In the genomic region with DNA sequence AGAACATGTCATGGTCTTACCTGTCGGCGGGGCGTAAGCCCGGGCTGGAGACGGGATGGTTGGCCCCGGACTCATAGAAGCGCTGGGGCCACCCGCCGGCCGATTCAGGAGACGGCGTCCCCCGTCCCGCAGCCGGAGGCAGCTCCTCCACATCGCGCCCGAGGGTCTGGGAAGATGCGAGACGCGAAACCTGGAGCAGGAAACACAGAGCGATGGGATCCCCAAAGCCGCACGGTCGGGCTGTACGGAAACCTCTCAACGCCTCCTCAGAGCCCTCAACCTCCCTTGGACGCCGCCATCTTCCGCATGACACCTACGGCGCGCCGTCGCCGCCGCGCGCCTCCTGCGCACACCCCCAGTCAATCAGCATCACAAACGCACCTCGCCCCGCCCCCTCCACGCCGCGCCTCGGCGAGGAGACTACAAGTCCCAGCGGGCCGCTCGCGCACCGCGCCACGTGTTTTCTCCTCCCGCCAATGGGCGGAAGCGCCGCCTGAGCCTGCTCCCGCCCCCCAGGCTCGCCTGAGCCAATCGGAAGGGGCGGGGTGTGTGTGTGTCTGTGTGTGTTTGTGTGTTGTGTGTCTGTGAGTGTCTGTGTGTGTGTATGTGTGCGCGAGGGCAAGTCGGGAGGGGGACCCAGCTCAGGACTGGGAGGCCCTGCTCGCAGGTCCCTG, we compare ENCODE assay signal across 1 cellular context.
TF ChIP-seq lines count a peak whose summit lies in the region.

A gene (minus strand): TSS at position 308 of the 674 bp plus-strand sequence. CDS start 155 bp downstream, at position 153.
A gene (plus strand): TSS at position 548 of the 674 bp plus-strand sequence. CDS start 57 bp downstream, at position 605.

TF ChIP-seq in GM12878, 131 proteins besides CTCF, POLR2A, EP300 and RAD21 (continued from another document and continues in another):
- TF ChIP-seq, protein P1, sequence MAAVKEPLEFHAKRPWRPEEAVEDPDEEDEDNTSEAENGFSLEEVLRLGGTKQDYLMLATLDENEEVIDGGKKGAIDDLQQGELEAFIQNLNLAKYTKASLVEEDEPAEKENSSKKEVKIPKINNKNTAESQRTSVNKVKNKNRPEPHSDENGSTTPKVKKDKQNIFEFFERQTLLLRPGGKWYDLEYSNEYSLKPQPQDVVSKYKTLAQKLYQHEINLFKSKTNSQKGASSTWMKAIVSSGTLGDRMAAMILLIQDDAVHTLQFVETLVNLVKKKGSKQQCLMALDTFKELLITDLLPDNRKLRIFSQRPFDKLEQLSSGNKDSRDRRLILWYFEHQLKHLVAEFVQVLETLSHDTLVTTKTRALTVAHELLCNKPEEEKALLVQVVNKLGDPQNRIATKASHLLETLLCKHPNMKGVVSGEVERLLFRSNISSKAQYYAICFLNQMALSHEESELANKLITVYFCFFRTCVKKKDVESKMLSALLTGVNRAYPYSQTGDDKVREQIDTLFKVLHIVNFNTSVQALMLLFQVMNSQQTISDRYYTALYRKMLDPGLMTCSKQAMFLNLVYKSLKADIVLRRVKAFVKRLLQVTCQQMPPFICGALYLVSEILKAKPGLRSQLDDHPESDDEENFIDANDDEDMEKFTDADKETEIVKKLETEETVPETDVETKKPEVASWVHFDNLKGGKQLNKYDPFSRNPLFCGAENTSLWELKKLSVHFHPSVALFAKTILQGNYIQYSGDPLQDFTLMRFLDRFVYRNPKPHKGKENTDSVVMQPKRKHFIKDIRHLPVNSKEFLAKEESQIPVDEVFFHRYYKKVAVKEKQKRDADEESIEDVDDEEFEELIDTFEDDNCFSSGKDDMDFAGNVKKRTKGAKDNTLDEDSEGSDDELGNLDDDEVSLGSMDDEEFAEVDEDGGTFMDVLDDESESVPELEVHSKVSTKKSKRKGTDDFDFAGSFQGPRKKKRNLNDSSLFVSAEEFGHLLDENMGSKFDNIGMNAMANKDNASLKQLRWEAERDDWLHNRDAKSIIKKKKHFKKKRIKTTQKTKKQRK (IDR thresholded peaks at IDR 0.05; ENCODE audit: low read depth, low read length): peak; percentile 25; the same call in 1 of the 2 replicates
- TF ChIP-seq, protein P2, sequence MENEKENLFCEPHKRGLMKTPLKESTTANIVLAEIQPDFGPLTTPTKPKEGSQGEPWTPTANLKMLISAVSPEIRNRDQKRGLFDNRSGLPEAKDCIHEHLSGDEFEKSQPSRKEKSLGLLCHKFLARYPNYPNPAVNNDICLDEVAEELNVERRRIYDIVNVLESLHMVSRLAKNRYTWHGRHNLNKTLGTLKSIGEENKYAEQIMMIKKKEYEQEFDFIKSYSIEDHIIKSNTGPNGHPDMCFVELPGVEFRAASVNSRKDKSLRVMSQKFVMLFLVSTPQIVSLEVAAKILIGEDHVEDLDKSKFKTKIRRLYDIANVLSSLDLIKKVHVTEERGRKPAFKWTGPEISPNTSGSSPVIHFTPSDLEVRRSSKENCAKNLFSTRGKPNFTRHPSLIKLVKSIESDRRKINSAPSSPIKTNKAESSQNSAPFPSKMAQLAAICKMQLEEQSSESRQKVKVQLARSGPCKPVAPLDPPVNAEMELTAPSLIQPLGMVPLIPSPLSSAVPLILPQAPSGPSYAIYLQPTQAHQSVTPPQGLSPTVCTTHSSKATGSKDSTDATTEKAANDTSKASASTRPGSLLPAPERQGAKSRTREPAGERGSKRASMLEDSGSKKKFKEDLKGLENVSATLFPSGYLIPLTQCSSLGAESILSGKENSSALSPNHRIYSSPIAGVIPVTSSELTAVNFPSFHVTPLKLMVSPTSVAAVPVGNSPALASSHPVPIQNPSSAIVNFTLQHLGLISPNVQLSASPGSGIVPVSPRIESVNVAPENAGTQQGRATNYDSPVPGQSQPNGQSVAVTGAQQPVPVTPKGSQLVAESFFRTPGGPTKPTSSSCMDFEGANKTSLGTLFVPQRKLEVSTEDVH (IDR thresholded peaks at IDR 0.05; ENCODE audit: low read depth, partially characterized antibody): no peak
- TF ChIP-seq, protein P3, sequence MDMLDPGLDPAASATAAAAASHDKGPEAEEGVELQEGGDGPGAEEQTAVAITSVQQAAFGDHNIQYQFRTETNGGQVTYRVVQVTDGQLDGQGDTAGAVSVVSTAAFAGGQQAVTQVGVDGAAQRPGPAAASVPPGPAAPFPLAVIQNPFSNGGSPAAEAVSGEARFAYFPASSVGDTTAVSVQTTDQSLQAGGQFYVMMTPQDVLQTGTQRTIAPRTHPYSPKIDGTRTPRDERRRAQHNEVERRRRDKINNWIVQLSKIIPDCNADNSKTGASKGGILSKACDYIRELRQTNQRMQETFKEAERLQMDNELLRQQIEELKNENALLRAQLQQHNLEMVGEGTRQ (IDR thresholded peaks at IDR 0.05; ENCODE audit: borderline replicate concordance, low read depth, low read length): peak; percentile 95
- TF ChIP-seq, protein P4, sequence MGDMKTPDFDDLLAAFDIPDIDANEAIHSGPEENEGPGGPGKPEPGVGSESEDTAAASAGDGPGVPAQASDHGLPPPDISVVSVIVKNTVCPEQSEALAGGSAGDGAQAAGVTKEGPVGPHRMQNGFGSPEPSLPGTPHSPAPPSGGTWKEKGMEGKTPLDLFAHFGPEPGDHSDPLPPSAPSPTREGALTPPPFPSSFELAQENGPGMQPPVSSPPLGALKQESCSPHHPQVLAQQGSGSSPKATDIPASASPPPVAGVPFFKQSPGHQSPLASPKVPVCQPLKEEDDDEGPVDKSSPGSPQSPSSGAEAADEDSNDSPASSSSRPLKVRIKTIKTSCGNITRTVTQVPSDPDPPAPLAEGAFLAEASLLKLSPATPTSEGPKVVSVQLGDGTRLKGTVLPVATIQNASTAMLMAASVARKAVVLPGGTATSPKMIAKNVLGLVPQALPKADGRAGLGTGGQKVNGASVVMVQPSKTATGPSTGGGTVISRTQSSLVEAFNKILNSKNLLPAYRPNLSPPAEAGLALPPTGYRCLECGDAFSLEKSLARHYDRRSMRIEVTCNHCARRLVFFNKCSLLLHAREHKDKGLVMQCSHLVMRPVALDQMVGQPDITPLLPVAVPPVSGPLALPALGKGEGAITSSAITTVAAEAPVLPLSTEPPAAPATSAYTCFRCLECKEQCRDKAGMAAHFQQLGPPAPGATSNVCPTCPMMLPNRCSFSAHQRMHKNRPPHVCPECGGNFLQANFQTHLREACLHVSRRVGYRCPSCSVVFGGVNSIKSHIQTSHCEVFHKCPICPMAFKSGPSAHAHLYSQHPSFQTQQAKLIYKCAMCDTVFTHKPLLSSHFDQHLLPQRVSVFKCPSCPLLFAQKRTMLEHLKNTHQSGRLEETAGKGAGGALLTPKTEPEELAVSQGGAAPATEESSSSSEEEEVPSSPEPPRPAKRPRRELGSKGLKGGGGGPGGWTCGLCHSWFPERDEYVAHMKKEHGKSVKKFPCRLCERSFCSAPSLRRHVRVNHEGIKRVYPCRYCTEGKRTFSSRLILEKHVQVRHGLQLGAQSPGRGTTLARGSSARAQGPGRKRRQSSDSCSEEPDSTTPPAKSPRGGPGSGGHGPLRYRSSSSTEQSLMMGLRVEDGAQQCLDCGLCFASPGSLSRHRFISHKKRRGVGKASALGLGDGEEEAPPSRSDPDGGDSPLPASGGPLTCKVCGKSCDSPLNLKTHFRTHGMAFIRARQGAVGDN (IDR thresholded peaks at IDR 0.05): no peak
- TF ChIP-seq HDGF (IDR thresholded peaks at IDR 0.05) (peak; percentile 98), FOXK2 (IDR thresholded peaks at IDR 0.05) (peak; percentile 53; the same call in 1 of the 2 replicates), RUNX3 (IDR thresholded peaks at IDR 0.05; ENCODE audit: low read length) (0 out of 2 replicates have a peak, but pooled peaks have one; percentile 22), NRF1 (conservative IDR thresholded peaks at IDR 0.05; ENCODE audit: low read depth, low read length) (peak; percentile 75), HCFC1 (IDR thresholded peaks at IDR 0.05; ENCODE audit: low read length) (peak; percentile 99), PML (IDR thresholded peaks at IDR 0.05; ENCODE audit: low read length) (no peak), IKZF2 (IDR thresholded peaks at IDR 0.05) (no peak), SIX5 (IDR thresholded peaks at IDR 0.05; ENCODE audit: low read depth, low read length, severe bottlenecking) (peak; percentile 93), PAX5 (IDR thresholded peaks at IDR 0.05; ENCODE audit: borderline replicate concordance, low read depth, low read length) (no peak), NFYA (IDR thresholded peaks at IDR 0.05; ENCODE audit: borderline replicate concordance, low read depth, low read length) (peak; percentile 59; the same call in 1 of the 2 replicates), ATF7 (IDR thresholded peaks at IDR 0.05; ENCODE audit: low read depth) (no peak), SREBF1 (IDR thresholded peaks at IDR 0.05; ENCODE audit: low read length) (peak; percentile 86), FOS (IDR thresholded peaks at IDR 0.05; ENCODE audit: borderline replicate concordance, extremely low read depth, insufficient read length) (peak; percentile 50), BRCA1 (IDR thresholded peaks at IDR 0.05; ENCODE audit: low read depth, low read length) (no peak), CBX5 (IDR thresholded peaks at IDR 0.05; ENCODE audit: low read depth) (no peak), BMI1 (IDR thresholded peaks at IDR 0.05; ENCODE audit: borderline replicate concordance) (no peak), MEF2A (IDR thresholded peaks at IDR 0.05; ENCODE audit: insufficient read depth, low read depth, low read length) (no peak)
- TF ChIP-seq, protein P5, sequence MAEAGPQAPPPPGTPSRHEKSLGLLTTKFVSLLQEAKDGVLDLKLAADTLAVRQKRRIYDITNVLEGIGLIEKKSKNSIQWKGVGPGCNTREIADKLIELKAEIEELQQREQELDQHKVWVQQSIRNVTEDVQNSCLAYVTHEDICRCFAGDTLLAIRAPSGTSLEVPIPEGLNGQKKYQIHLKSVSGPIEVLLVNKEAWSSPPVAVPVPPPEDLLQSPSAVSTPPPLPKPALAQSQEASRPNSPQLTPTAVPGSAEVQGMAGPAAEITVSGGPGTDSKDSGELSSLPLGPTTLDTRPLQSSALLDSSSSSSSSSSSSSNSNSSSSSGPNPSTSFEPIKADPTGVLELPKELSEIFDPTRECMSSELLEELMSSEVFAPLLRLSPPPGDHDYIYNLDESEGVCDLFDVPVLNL (IDR thresholded peaks at IDR 0.05; ENCODE audit: low read depth, low read length): peak; percentile 70
- TF ChIP-seq, protein P6, sequence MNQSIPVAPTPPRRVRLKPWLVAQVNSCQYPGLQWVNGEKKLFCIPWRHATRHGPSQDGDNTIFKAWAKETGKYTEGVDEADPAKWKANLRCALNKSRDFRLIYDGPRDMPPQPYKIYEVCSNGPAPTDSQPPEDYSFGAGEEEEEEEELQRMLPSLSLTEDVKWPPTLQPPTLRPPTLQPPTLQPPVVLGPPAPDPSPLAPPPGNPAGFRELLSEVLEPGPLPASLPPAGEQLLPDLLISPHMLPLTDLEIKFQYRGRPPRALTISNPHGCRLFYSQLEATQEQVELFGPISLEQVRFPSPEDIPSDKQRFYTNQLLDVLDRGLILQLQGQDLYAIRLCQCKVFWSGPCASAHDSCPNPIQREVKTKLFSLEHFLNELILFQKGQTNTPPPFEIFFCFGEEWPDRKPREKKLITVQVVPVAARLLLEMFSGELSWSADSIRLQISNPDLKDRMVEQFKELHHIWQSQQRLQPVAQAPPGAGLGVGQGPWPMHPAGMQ (IDR thresholded peaks at IDR 0.05; ENCODE audit: borderline replicate concordance): no peak
- TF ChIP-seq, protein P7, sequence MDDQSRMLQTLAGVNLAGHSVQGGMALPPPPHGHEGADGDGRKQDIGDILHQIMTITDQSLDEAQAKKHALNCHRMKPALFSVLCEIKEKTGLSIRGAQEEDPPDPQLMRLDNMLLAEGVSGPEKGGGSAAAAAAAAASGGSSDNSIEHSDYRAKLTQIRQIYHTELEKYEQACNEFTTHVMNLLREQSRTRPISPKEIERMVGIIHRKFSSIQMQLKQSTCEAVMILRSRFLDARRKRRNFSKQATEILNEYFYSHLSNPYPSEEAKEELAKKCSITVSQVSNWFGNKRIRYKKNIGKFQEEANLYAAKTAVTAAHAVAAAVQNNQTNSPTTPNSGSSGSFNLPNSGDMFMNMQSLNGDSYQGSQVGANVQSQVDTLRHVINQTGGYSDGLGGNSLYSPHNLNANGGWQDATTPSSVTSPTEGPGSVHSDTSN (IDR thresholded peaks at IDR 0.05; ENCODE audit: insufficient replicate concordance, low read depth, low read length): peak; percentile 92
- TF ChIP-seq, protein P8, sequence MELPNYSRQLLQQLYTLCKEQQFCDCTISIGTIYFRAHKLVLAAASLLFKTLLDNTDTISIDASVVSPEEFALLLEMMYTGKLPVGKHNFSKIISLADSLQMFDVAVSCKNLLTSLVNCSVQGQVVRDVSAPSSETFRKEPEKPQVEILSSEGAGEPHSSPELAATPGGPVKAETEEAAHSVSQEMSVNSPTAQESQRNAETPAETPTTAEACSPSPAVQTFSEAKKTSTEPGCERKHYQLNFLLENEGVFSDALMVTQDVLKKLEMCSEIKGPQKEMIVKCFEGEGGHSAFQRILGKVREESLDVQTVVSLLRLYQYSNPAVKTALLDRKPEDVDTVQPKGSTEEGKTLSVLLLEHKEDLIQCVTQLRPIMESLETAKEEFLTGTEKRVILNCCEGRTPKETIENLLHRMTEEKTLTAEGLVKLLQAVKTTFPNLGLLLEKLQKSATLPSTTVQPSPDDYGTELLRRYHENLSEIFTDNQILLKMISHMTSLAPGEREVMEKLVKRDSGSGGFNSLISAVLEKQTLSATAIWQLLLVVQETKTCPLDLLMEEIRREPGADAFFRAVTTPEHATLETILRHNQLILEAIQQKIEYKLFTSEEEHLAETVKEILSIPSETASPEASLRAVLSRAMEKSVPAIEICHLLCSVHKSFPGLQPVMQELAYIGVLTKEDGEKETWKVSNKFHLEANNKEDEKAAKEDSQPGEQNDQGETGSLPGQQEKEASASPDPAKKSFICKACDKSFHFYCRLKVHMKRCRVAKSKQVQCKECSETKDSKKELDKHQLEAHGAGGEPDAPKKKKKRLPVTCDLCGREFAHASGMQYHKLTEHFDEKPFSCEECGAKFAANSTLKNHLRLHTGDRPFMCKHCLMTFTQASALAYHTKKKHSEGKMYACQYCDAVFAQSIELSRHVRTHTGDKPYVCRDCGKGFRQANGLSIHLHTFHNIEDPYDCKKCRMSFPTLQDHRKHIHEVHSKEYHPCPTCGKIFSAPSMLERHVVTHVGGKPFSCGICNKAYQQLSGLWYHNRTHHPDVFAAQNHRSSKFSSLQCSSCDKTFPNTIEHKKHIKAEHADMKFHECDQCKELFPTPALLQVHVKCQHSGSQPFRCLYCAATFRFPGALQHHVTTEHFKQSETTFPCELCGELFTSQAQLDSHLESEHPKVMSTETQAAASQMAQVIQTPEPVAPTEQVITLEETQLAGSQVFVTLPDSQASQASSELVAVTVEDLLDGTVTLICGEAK (IDR thresholded peaks at IDR 0.05; ENCODE audit: borderline replicate concordance): peak; percentile 38; the same call in 1 of the 2 replicates
- TF ChIP-seq, protein P9, sequence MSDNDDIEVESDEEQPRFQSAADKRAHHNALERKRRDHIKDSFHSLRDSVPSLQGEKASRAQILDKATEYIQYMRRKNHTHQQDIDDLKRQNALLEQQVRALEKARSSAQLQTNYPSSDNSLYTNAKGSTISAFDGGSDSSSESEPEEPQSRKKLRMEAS (IDR thresholded peaks at IDR 0.05; ENCODE audit: low read depth, low read length): peak; percentile 95
